Comparison of ENCODE assay signal across 20 cellular contexts in genomic region chr18:26415041-26415440, GRCh38.
DNase-seq lines count a peak whose midpoint lies in the region; ATAC-seq, FAIRE-seq and TF ChIP-seq lines count a peak whose summit lies in the region.
"Had no signal": no experiment of that assay in that cellular context is flagged by ENCODE, and none has a peak within 500 bp of the region (broad histone marks: within the 10 kb centered on the region; RNA-seq: fewer than 3 reads in every experiment).

No MANE protein-coding gene starts in this region.

- H3K4ac ChIP-seq in H1 (replicated peaks; ENCODE audit: insufficient read length, low read depth, low read length), result no peak overlapping the region
- no peak overlapping the region for H3K4ac ChIP-seq in neuronal stem cell (ENCODE audit: low read length)

- H3K27ac Mint-ChIP-seq in activated CD8-positive, alpha-beta T cell treated with anti-CD3 and anti-CD28 coated beads for 36 hours, result no peak overlapping the region
- H3K27ac Mint-ChIP-seq: CD14-positive monocyte had no signal

- intact Hi-C loops in left cardiac atrium (cut with DNase I), result no loop called here
- intact Hi-C loops in activated CD8-positive, alpha-beta T cell treated with anti-CD3 and anti-CD28 coated beads for 36 hours (cut with micrococcal nuclease), result no loop called here

- H4K5ac ChIP-seq in H1 (ENCODE audit: insufficient read length, low read depth, low read length), result peak overlapping the region; percentile 58

- CTCF ChIA-PET in H1 (lab: Charles Lee; ENCODE audit: partially characterized antibody), result interaction anchor here (1.9 to 2.0 kb wide), 2 partner anchors 9 to 31 kb away, joined by 6 to 10 read pairs; no protein-coding TSS in a partner anchor
- CTCF ChIA-PET in activated CD8-positive, alpha-beta T cell treated with anti-CD3 and anti-CD28 coated beads for 36 hours (lab: Charles Lee), result no interaction called here

- H3K27me3 ChIP-seq in HUES64 (ENCODE audit: insufficient read depth, low read length), result no peaks in the 10 kb centered on the region
- no peaks in the 10 kb centered on the region for H3K27me3 ChIP-seq in H1 (replicated peaks in 1 of 4; ENCODE audit: control insufficient read depth in 3 of 4, extremely low read depth in 1 of 4, insufficient read depth in 3 of 4, low read length in 3 of 4)
- no peaks in the 10 kb centered on the region for H3K27me3 ChIP-seq in neuronal stem cell (ENCODE audit: control insufficient read depth in 3 of 3, insufficient read depth in 3 of 3, low read depth in 1 of 3, low read length in 3 of 3)

- H2AK5ac ChIP-seq in H1 (ENCODE audit: low read depth, low read length) (no peak overlapping the region), neuronal stem cell (ENCODE audit: low read depth, low read length) (no peak overlapping the region)

- POLR2A ChIA-PET in H1 (lab: Charles Lee; ENCODE audit: partially characterized antibody), result no interaction called here
- POLR2A ChIA-PET in activated CD8-positive, alpha-beta T cell treated with anti-CD3 and anti-CD28 coated beads for 36 hours (lab: Charles Lee), result no interaction called here

- no peaks in the 10 kb centered on the region for H3K79me1 ChIP-seq in H1 (ENCODE audit: low read depth, low read length)
- H3K79me1 ChIP-seq in neuronal stem cell (ENCODE audit: low read depth, low read length), result no peaks in the 10 kb centered on the region

- H3K27ac ChIP-seq in HUES64 (ENCODE audit: low read depth, low read length) (peak overlapping the region; percentile 38; the same call in 1 of the 2 replicates), H1 (ENCODE audit: low read depth, low read length) (no peak overlapping the region; the same call in 1 of the 2 replicates), neuronal stem cell (replicated peaks; ENCODE audit: low read length) (no peak overlapping the region)

- H3K23ac ChIP-seq in H1 (ENCODE audit: insufficient read length), result no peak overlapping the region
- H3K23ac ChIP-seq in neuronal stem cell (ENCODE audit: low read depth, low read length, poor library complexity), result no peak overlapping the region

- H4K8ac ChIP-seq in H1 (ENCODE audit: extremely low read depth, insufficient read depth, low read length) (no peak overlapping the region), neuronal stem cell (ENCODE audit: low read depth, low read length) (no peak overlapping the region)

- H3K9me3 Mint-ChIP-seq in activated CD8-positive, alpha-beta T cell treated with anti-CD3 and anti-CD28 coated beads for 36 hours, result no peaks in the 10 kb centered on the region

- no peak overlapping the region for H3K56ac ChIP-seq in H1 (replicated peaks; ENCODE audit: insufficient read length, low read depth, low read length)

- no peak for TF ChIP-seq EP300 in H1 (IDR thresholded peaks at IDR 0.05; ENCODE audit: borderline replicate concordance in 1 of 2, low read depth in 2 of 2, low read length in 2 of 2)

- no peaks in the 10 kb centered on the region for H3K79me2 ChIP-seq in H1 (ENCODE audit: control insufficient read depth in 1 of 2, insufficient read depth in 2 of 2, low read length in 2 of 2)

- H3K4me2 ChIP-seq in H1 (ENCODE audit: insufficient read depth in 1 of 2, low read depth in 2 of 2, low read length in 2 of 2), result peak overlapping the region; percentile 44 to 68
- H3K4me2 ChIP-seq in neuronal stem cell (ENCODE audit: insufficient read depth, low read length, poor library complexity, severe bottlenecking), result no peak overlapping the region

- H3K9me3 ChIP-seq in HUES64 (ENCODE audit: insufficient read depth, low read depth, low read length) (no peaks in the 10 kb centered on the region), H1 (ENCODE audit: insufficient read depth in 2 of 2, low read depth in 1 of 2, low read length in 1 of 2) (no peaks in the 10 kb centered on the region), neuronal stem cell (replicated peaks in 1 of 2; ENCODE audit: control insufficient read depth in 2 of 2, insufficient read depth in 1 of 2, low read depth in 1 of 2, low read length in 2 of 2) (no peaks in the 10 kb centered on the region)

- H3K4me1 ChIP-seq in HUES64 (ENCODE audit: insufficient read depth, low read length) (peaks cover 28% of the 10 kb centered on the region), H1 (replicated peaks in 1 of 4; ENCODE audit: control insufficient read depth in 3 of 4, insufficient read depth in 4 of 4, low read length in 3 of 4) (peaks cover 0 to 8% (median 6%) of the 10 kb centered on the region in 4 experiments; a peak in 5 of 7 replicates), neuronal stem cell (ENCODE audit: control insufficient read depth in 2 of 2, insufficient read depth in 1 of 2, low read depth in 1 of 2, low read length in 2 of 2) (peaks cover 0 to 4% of the 10 kb centered on the region in 2 donors)

- no peak overlapping the region for H2BK12ac ChIP-seq in H1 (ENCODE audit: low read depth, low read length)
- no peak overlapping the region for H2BK12ac ChIP-seq in neuronal stem cell (ENCODE audit: low read length)

- H2BK15ac ChIP-seq in H1 (ENCODE audit: low read length) (no peak overlapping the region), neuronal stem cell (ENCODE audit: low read length) (no peak overlapping the region)

- WGBS in HUES64, result 29% methylated on average over 4 of the region's 4 CpGs
- WGBS in H1 (ENCODE audit: extremely low coverage in 1 of 2, insufficient coverage in 1 of 2, insufficient read length in 1 of 2, insufficient replicate concordance in 2 of 2, low coverage in 1 of 2, low lambda C conversion rate in 2 of 2, missing lambda C conversion rate in 1 of 2), 2 experiments, result 15% methylated on average over 4 of the region's 4 CpGs; no CpG with 5 or more reads in 1 of the 2 experiments
- WGBS in neuronal stem cell (ENCODE audit: extremely low coverage in 2 of 2, insufficient read length in 2 of 2, insufficient replicate concordance in 1 of 2), 2 donors, result no CpG with 5 or more reads among the region's 4 CpGs

- H3K4me3 ChIP-seq in HUES64 (ENCODE audit: low read length) (peak overlapping the region; percentile 15), H1 (ENCODE audit: extremely low read depth in 1 of 4, insufficient read depth in 2 of 4, low read depth in 3 of 4, low read length in 4 of 4) (peak overlapping the region in 1 of 4 experiments; percentile 29; a peak in 2 of 8 replicates), neuronal stem cell (ENCODE audit: low read length in 2 of 2) (no peak overlapping the region)

- H4K20me1 ChIP-seq in H1 (replicated peaks in 1 of 2; ENCODE audit: control insufficient read depth in 1 of 2, insufficient read depth in 2 of 2, low read length in 2 of 2), result no peaks in the 10 kb centered on the region

- H3K18ac ChIP-seq in H1 (ENCODE audit: extremely low read depth, low read length), result no peak overlapping the region
- H3K18ac ChIP-seq in neuronal stem cell (ENCODE audit: low read length), result no peak overlapping the region

- H4K91ac ChIP-seq in H1 (replicated peaks; ENCODE audit: insufficient read length, low read length) (no peak overlapping the region), neuronal stem cell (ENCODE audit: low read depth, low read length, poor library complexity) (no peak overlapping the region)

- H2AFZ ChIP-seq in H1 (ENCODE audit: low read length) (no peak overlapping the region), neuronal stem cell (ENCODE audit: low read length) (peak overlapping the region; percentile 9)

- no peak for TF ChIP-seq CTCF in H1 (IDR thresholded peaks at IDR 0.05; ENCODE audit: control extremely low read depth in 1 of 3, insufficient read depth in 1 of 3, low read depth in 1 of 3, low read length in 3 of 3)
- no peak for TF ChIP-seq CTCF in activated CD8-positive, alpha-beta T cell treated with anti-CD3 and anti-CD28 coated beads for 36 hours (IDR thresholded peaks at IDR 0.05)

- FAIRE-seq in H1 (lab: Jason Lieb, UNC), result no peak
- FAIRE-seq: A204.1, GM19239, HepG2 had no signal

- no peaks in the 10 kb centered on the region for H3K36me3 Mint-ChIP-seq in activated CD8-positive, alpha-beta T cell treated with anti-CD3 and anti-CD28 coated beads for 36 hours (ENCODE audit: low read depth)
- H3K36me3 Mint-ChIP-seq: CD14-positive monocyte had no signal

- H3K14ac ChIP-seq in H1 (ENCODE audit: insufficient read length) (no peak overlapping the region), neuronal stem cell (ENCODE audit: low read length) (no peak overlapping the region)

- TF ChIP-seq RAD21 in H1 (IDR thresholded peaks at IDR 0.05 in 1 of 2, conservative IDR thresholded peaks at IDR 0.05 in 1 of 2; ENCODE audit: low read depth in 2 of 2, low read length in 2 of 2), result no peak

- H2BK5ac ChIP-seq in H1 (ENCODE audit: low read depth, low read length) (peak overlapping the region; percentile 72; the same call in 1 of the 2 replicates), neuronal stem cell (ENCODE audit: low read length) (no peak overlapping the region)

- ATAC-seq in left cardiac atrium, result no peak
- ATAC-seq in activated CD8-positive, alpha-beta T cell treated with anti-CD3 and anti-CD28 coated beads for 36 hours, result no peak
- no peak for ATAC-seq in HG03432 (IDR thresholded peaks at IDR 0.05; ENCODE audit: unreplicated experiment)
- ATAC-seq: HepG2, Panc1, Right ventricle myocardium inferior had no signal

- DNase-seq in EH (ENCODE audit: low read depth) (peak; percentile 29), H1 (ENCODE audit: low read depth in 1 of 2, low spot score in 2 of 2) (no peak), neuronal stem cell (ENCODE audit: low spot score) (no peak), left cardiac atrium (no peak), NCI-H1048 (lab: John Stamatoyannopoulos, UW) (no peak)
- no peak for DNase-seq in activated CD8-positive, alpha-beta T cell treated with anti-CD3 and anti-CD28 coated beads for 36 hours
- DNase-seq: DMS 273 treated with DMSO at 0.1 percent for 48 hours, HCEC 1CT, KG1, NCI-H1436, NCI-H2029 treated with DMSO at 0.1 percent for 48 hours, NCI-H510A had no signal

- no peaks in the 10 kb centered on the region for H3K36me3 ChIP-seq in HUES64 (ENCODE audit: insufficient read depth, low read length)
- no peaks in the 10 kb centered on the region for H3K36me3 ChIP-seq in H1 (ENCODE audit: control insufficient read depth in 2 of 4, insufficient read depth in 4 of 4, low read length in 3 of 4)
- H3K36me3 ChIP-seq in neuronal stem cell (replicated peaks in 1 of 2; ENCODE audit: control insufficient read depth in 2 of 2, insufficient read depth in 2 of 2, low read length in 2 of 2), result no peaks in the 10 kb centered on the region

- no peak for TF ChIP-seq POLR2A in H1 (IDR thresholded peaks at IDR 0.05; ENCODE audit: control extremely low read depth in 1 of 2, low read depth in 2 of 2, low read length in 2 of 2)

- no peak overlapping the region for H2BK20ac ChIP-seq in H1 (ENCODE audit: low read length)

- H3K4me1 Mint-ChIP-seq in activated CD8-positive, alpha-beta T cell treated with anti-CD3 and anti-CD28 coated beads for 36 hours (ENCODE audit: low read depth), result no peaks in the 10 kb centered on the region
- H3K4me1 Mint-ChIP-seq: CD14-positive monocyte had no signal

- H3K4me3 Mint-ChIP-seq in activated CD8-positive, alpha-beta T cell treated with anti-CD3 and anti-CD28 coated beads for 36 hours, result no peak overlapping the region
- H3K4me3 Mint-ChIP-seq: CD14-positive monocyte had no signal

- H3K9ac ChIP-seq in HUES64 (ENCODE audit: low read depth, low read length) (peak overlapping the region; percentile 30; the same call in 1 of the 2 replicates), H1 (replicated peaks in 1 of 4; ENCODE audit: extremely low read depth in 1 of 4, low read depth in 3 of 4, low read length in 3 of 4) (no peak overlapping the region), neuronal stem cell (ENCODE audit: low read depth, low read length, poor library complexity) (no peak overlapping the region)

- H3K27me3 Mint-ChIP-seq in activated CD8-positive, alpha-beta T cell treated with anti-CD3 and anti-CD28 coated beads for 36 hours, result no peaks in the 10 kb centered on the region

- no peak overlapping the region for H2BK120ac ChIP-seq in H1 (replicated peaks; ENCODE audit: low read depth, low read length)
- no peak overlapping the region for H2BK120ac ChIP-seq in neuronal stem cell (ENCODE audit: low read depth, low read length)

- H3K23me2 ChIP-seq in H1 (ENCODE audit: low read depth, low read length), result 0 out of 2 replicates have a peak, but pooled peaks cover 2% of the 10 kb centered on the region
